In the genomic region with DNA sequence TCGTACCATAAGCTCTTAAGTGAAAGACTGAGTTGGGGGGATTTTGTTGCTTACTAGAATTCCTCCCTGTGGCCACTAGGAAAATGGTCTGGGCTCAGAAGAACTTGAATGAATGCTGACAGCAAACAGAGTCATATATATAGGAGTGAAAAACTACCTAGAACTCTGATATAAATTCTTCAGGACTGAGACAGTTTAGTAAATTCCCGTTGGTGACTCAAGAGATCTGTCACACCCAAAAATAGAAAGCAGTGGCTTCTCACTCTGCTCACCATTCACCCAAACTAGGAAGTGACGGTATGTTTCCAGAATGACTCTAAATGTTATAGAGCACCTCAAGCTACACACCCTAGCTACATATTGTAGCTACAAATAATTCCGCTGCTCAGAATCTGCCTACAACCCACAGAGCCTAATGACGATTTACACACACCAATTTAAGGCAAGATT, we compare ENCODE assay signal across 8 cellular contexts.
A peak's percentile ranks its signal among the peaks of the same experiment; 100 is the strongest.
DNase-seq lines count a peak whose midpoint lies in the region; ATAC-seq lines count a peak whose summit lies in the region.

No MANE protein-coding gene starts in this region.

- peak; percentile 93 for ATAC-seq in HG02642 (IDR thresholded peaks at IDR 0.05; ENCODE audit: poor library complexity, unreplicated experiment)
- ATAC-seq in stimulated activated naive CD8-positive, alpha-beta T cell treated with anti-CD3 and anti-CD28 coated beads, Interleukin-15, Interleukin-2, amounts not matched to agents 100 U/mL and 50 U/mL, for 24 hours, result peak; percentile 97
- ATAC-seq in sciatic nerve, result no peak

- peak; percentile 15 for DNase-seq in activated naive CD4-positive, alpha-beta T cell treated with Interleukin-2 at 50 U/mL for 16 hours
- DNase-seq in activated naive CD4-positive, alpha-beta T cell treated with anti-CD3 and anti-CD28 coated beads, Interleukin-2, amount 50 U/mL, for 16 hours, result no peak
- DNase-seq in NOMO-1 (lab: John Stamatoyannopoulos, UW; ENCODE audit: unreplicated experiment in 2 of 2) (peak; percentile 59 to 66), dermis microvascular lymphatic vessel endothelial cell (ENCODE audit: low read depth in 2 of 2) (peak; percentile 60 to 87), NCI-H524 treated with DMSO at 0.1 percent for 48 hours (lab: John Stamatoyannopoulos, UW) (no peak), sciatic nerve (ENCODE audit: low spot score) (no peak)
- no peak for DNase-seq in stimulated activated naive CD8-positive, alpha-beta T cell treated with anti-CD3 and anti-CD28 coated beads, Interleukin-15, Interleukin-2, amounts not matched to agents 100 U/mL and 50 U/mL, for 24 hours

- intact Hi-C loops in sciatic nerve (cut with DNase I), result loop anchor here (5.0 kb wide), 1 partner anchor 117 kb away; the partner anchor contains the start of gene TBC1D4

Comparison
In these comparisons a context has a peak if more than half of its experiments do, and no peak if none do; other contexts are left out.
1. DNase-seq: peak in activated naive CD4-positive, alpha-beta T cell treated with Interleukin-2 at 50 U/mL for 16 hours (single experiment), NOMO-1 (2 of 2) and dermis microvascular lymphatic vessel endothelial cell (2 of 2); none in activated naive CD4-positive, alpha-beta T cell treated with anti-CD3 and anti-CD28 coated beads, Interleukin-2, amount 50 U/mL, for 16 hours (single experiment), stimulated activated naive CD8-positive, alpha-beta T cell treated with anti-CD3 and anti-CD28 coated beads, Interleukin-15, Interleukin-2, amounts not matched to agents 100 U/mL and 50 U/mL, for 24 hours (single experiment), NCI-H524 treated with DMSO at 0.1 percent for 48 hours (single experiment) and sciatic nerve (single experiment).